2 cellular contexts compared by ENCODE assay signal in genomic region chr16:84279871-84280270, GRCh38.
TF ChIP-seq lines count a peak whose summit lies in the region.

No MANE protein-coding gene starts in this region.

TF ChIP-seq in GM23338, 12 proteins besides CTCF, POLR2A, EP300 and RAD21:
- TF ChIP-seq REST (IDR thresholded peaks at IDR 0.05; ENCODE audit: unreplicated experiment) = no peak
- no peak for TF ChIP-seq EZH2 (IDR thresholded peaks at IDR 0.05; ENCODE audit: low read depth, unreplicated experiment)
- TF ChIP-seq ZNF331 (CRISPR knock-in tag; IDR thresholded peaks at IDR 0.05; ENCODE audit: low read depth) = no peak
- TF ChIP-seq CREB1 (CRISPR knock-in tag; IDR thresholded peaks at IDR 0.05; ENCODE audit: low read depth) = no peak
- TF ChIP-seq JUNB (IDR thresholded peaks at IDR 0.05; ENCODE audit: unreplicated experiment) = no peak
- TF ChIP-seq STAT1 (IDR thresholded peaks at IDR 0.05; ENCODE audit: unreplicated experiment) = no peak
- no peak for TF ChIP-seq ZNF114 (CRISPR knock-in tag; IDR thresholded peaks at IDR 0.05)
- TF ChIP-seq NANOG (IDR thresholded peaks at IDR 0.05; ENCODE audit: borderline replicate concordance) = no peak
- no peak for TF ChIP-seq ETS1 (IDR thresholded peaks at IDR 0.05)
- no peak for TF ChIP-seq EZH2phosphoT487 (IDR thresholded peaks at IDR 0.05; ENCODE audit: unreplicated experiment)
- no peak for TF ChIP-seq ZNF462 (CRISPR knock-in tag; IDR thresholded peaks at IDR 0.05)
- TF ChIP-seq POLR2AphosphoS5 (IDR thresholded peaks at IDR 0.05; ENCODE audit: low read depth) = no peak

TF ChIP-seq in IMR-90, 13 proteins besides CTCF, POLR2A, EP300 and RAD21:
- TF ChIP-seq ELK1 (IDR thresholded peaks at IDR 0.05; ENCODE audit: borderline replicate concordance, low read depth, low read length) (no peak), USF2 (IDR thresholded peaks at IDR 0.05; ENCODE audit: low read depth, low read length) (no peak), RFX5 (IDR thresholded peaks at IDR 0.05; ENCODE audit: low read depth, low read length) (no peak), NFE2L2 (IDR thresholded peaks at IDR 0.05; ENCODE audit: low read depth, low read length) (no peak), CEBPB (IDR thresholded peaks at IDR 0.05; ENCODE audit: low read depth, low read length) (no peak), RCOR1 (IDR thresholded peaks at IDR 0.05; ENCODE audit: insufficient replicate concordance, low read length) (no peak), MAZ (IDR thresholded peaks at IDR 0.05; ENCODE audit: borderline replicate concordance, low read depth, low read length) (no peak), BHLHE40 (IDR thresholded peaks at IDR 0.05; ENCODE audit: low read depth, low read length) (no peak)
